ENCODE assay signal across 10 cellular contexts in genomic region chr1:150550222-150551048, GRCh38. TPM values are rescaled to one million over a fixed set of nuclear protein-coding genes. Genes with fewer than 3 reads are reported as not detected.
DNase-seq lines count a peak whose midpoint lies in the region; ATAC-seq and TF ChIP-seq lines count a peak whose summit lies in the region.
"Had no signal": no experiment of that assay in that cellular context is flagged by ENCODE, and none has a peak within 500 bp of the region (broad histone marks: within the 10 kb centered on the region; RNA-seq: fewer than 3 reads in every experiment).

No MANE protein-coding gene starts in this region.

- H3K18ac ChIP-seq in mesenchymal stem cell (ENCODE audit: low read depth in 1 of 2, low read length in 2 of 2) = peak overlapping the region in 1 of 2 experiments; percentile 48

- no peak overlapping the region for H2BK120ac ChIP-seq in mesenchymal stem cell (ENCODE audit: low read depth, low read length)

- H2BK12ac ChIP-seq in mesenchymal stem cell (ENCODE audit: low read length in 2 of 2) = peak overlapping the region; percentile 28 to 73

- H3K4me1 Mint-ChIP-seq in IgD-negative memory B cell = peaks cover 12 to 22% (median 13%) of the 10 kb centered on the region in 3 donors
- H3K4me1 Mint-ChIP-seq in chondrocyte (ENCODE audit: low read depth) = peaks cover 34% of the 10 kb centered on the region

- H3K9me3 ChIP-seq in mesenchymal stem cell (ENCODE audit: control insufficient read depth, low read length) = no peaks in the 10 kb centered on the region
- H3K9me3 ChIP-seq in thoracic aorta = no peaks in the 10 kb centered on the region

- peaks cover 2% of the 10 kb centered on the region for H3K79me1 ChIP-seq in mesenchymal stem cell (replicated peaks; ENCODE audit: low read length, poor library complexity, severe bottlenecking)

- H3K27me3 Mint-ChIP-seq in IgD-negative memory B cell = peaks cover 29% of the 10 kb centered on the region
- H3K27me3 Mint-ChIP-seq in chondrocyte (ENCODE audit: low read depth) = no peaks in the 10 kb centered on the region

- H3K9me3 Mint-ChIP-seq in IgD-negative memory B cell = peaks cover 0 to 3% (median 0%) of the 10 kb centered on the region in 3 donors
- no peaks in the 10 kb centered on the region for H3K9me3 Mint-ChIP-seq in chondrocyte (ENCODE audit: low read depth)
- H3K9me3 Mint-ChIP-seq: stimulated activated naive B cell treated with anti-CD40 and anti-IgM and Interleukin-4, amounts not matched to agents 10 μg/mL and 1 μg/mL and 100 μg/mL, for 72 hours had no signal

- H2BK15ac ChIP-seq in mesenchymal stem cell (ENCODE audit: low read depth, poor library complexity, severe bottlenecking) = no peak overlapping the region

- DNase-seq in chondrocyte (ENCODE audit: low spot score) = no peak
- peak; percentile 39 for DNase-seq in mesenchymal stem cell
- DNase-seq in thoracic aorta (ENCODE audit: low spot score) = no peak
- no peak for DNase-seq in HUDEP-2 (lab: John Stamatoyannopoulos, UW; ENCODE audit: unreplicated experiment in 76 of 76)
- no peak for DNase-seq in HK-2 (ENCODE audit: unreplicated experiment)
- DNase-seq: stimulated activated naive B cell treated with anti-CD40 and anti-IgM and Interleukin-4, amounts not matched to agents 10 μg/mL and 1 μg/mL and 100 μg/mL, for 72 hours had no signal

- peaks cover 22% of the 10 kb centered on the region for H3K4me1 ChIP-seq in mesenchymal stem cell (ENCODE audit: control insufficient read depth, insufficient read depth, low read depth, low read length)
- peaks cover 31 to 53% of the 10 kb centered on the region in 2 donors for H3K4me1 ChIP-seq in thoracic aorta (ENCODE audit: control insufficient read depth in 1 of 2, low read depth in 2 of 2)

- H2BK5ac ChIP-seq in mesenchymal stem cell (ENCODE audit: low read depth, low read length, poor library complexity, severe bottlenecking) = no peak overlapping the region

- WGBS in mesenchymal stem cell = 91% methylated on average over 12 of the region's 22 CpGs

- H3K4me3 ChIP-seq in mesenchymal stem cell (ENCODE audit: insufficient read depth in 1 of 2, low read depth in 1 of 2, low read length in 2 of 2) = peak overlapping the region in 1 of 2 experiments; percentile 87
- H3K4me3 ChIP-seq in thoracic aorta = peak overlapping the region; percentile 83

- H3K36me3 ChIP-seq in mesenchymal stem cell (ENCODE audit: control insufficient read depth in 1 of 2, insufficient read depth in 2 of 2, low read depth in 1 of 2, low read length in 2 of 2) (peaks cover 12 to 17% of the 10 kb centered on the region in 2 experiments), thoracic aorta (no peaks in the 10 kb centered on the region)

- H4K8ac ChIP-seq in mesenchymal stem cell (ENCODE audit: low read length) = no peak overlapping the region

- H3K27me3 ChIP-seq in mesenchymal stem cell (ENCODE audit: control insufficient read depth in 1 of 2, insufficient read depth in 1 of 2, low read length in 2 of 2) = no peaks in the 10 kb centered on the region
- H3K27me3 ChIP-seq in thoracic aorta (replicated peaks; ENCODE audit: insufficient read depth) = no peaks in the 10 kb centered on the region

- ATAC-seq in thoracic aorta (ENCODE audit: insufficient number of reproducible peaks, low FRiP score, low read depth) (no peak), GM21717 (IDR thresholded peaks at IDR 0.05; ENCODE audit: unreplicated experiment) (no peak)

- no peak overlapping the region for H4K91ac ChIP-seq in mesenchymal stem cell (ENCODE audit: low read length)

- H3K14ac ChIP-seq in mesenchymal stem cell (ENCODE audit: low read length in 2 of 2) = peak overlapping the region in 1 of 2 experiments; percentile 11

- no peak overlapping the region for H3K23ac ChIP-seq in mesenchymal stem cell (ENCODE audit: low read length in 2 of 2)

- no peak overlapping the region for H2AFZ ChIP-seq in mesenchymal stem cell (ENCODE audit: low read depth, low read length)

- no peak overlapping the region for H3K4me2 ChIP-seq in mesenchymal stem cell (ENCODE audit: low read length, poor library complexity, severe bottlenecking)

- no peak overlapping the region for H3K27ac ChIP-seq in mesenchymal stem cell (ENCODE audit: low read length, poor library complexity, severe bottlenecking)
- H3K27ac ChIP-seq in thoracic aorta = peak overlapping the region; percentile 79 to 88
- H3K27ac ChIP-seq: VCaP had no signal

- TF ChIP-seq CTCF in chondrocyte (IDR thresholded peaks at IDR 0.05) = no peak
- TF ChIP-seq CTCF in thoracic aorta (IDR thresholded peaks at IDR 0.05) = no peak

- H2AK5ac ChIP-seq in mesenchymal stem cell (ENCODE audit: low read length, severe bottlenecking) = no peak overlapping the region

- H3K27ac Mint-ChIP-seq in IgD-negative memory B cell (no peak overlapping the region), chondrocyte (ENCODE audit: unreplicated experiment) (peak overlapping the region; percentile 1)

- H3K4ac ChIP-seq in mesenchymal stem cell (ENCODE audit: low read depth in 1 of 2, low read length in 2 of 2) = peak overlapping the region in 1 of 2 experiments; percentile 67

- H3K4me3 Mint-ChIP-seq in IgD-negative memory B cell (peak overlapping the region; percentile 38 to 67 (median 52)), chondrocyte (ENCODE audit: unreplicated experiment) (no peak overlapping the region)

- peak overlapping the region; percentile 89 for H3K9ac ChIP-seq in mesenchymal stem cell (ENCODE audit: low read length)

- peaks cover 2% of the 10 kb centered on the region for H3K36me3 Mint-ChIP-seq in IgD-negative memory B cell
- no peaks in the 10 kb centered on the region for H3K36me3 Mint-ChIP-seq in chondrocyte (ENCODE audit: low read depth)

RNA-seq across cellular contexts. Expression of gene ADAMTSL4, which starts 1.2 kb away (rescaled TPM):
- 0.30 TPM for polyA plus RNA-seq in IgD-negative memory B cell
- total RNA-seq in chondrocyte = 3.6 to 5.7 TPM (median 5.1 TPM) in 3 replicates
- polyA plus RNA-seq in mesenchymal stem cell (2013, experiment 1 of 2) = 15.0 TPM
- polyA plus RNA-seq in mesenchymal stem cell (2013, experiment 2 of 2) = 14.4 TPM
- total RNA-seq in thoracic aorta = 10 to 100 TPM; 28.4 to 45.1 TPM

RNA-seq across cellular contexts. Expression of gene MCL1, which starts 29.0 kb away (rescaled TPM):
- polyA plus RNA-seq in IgD-negative memory B cell = 99.6 TPM
- 211 to 264 TPM (median 255 TPM) in 3 replicates for total RNA-seq in chondrocyte
- 229 TPM for polyA plus RNA-seq in mesenchymal stem cell (2013, experiment 1 of 2)
- 224 TPM for polyA plus RNA-seq in mesenchymal stem cell (2013, experiment 2 of 2)
- total RNA-seq in thoracic aorta = 100 to 1,000 TPM; 588 to 607 TPM

RNA-seq across cellular contexts. Expression of gene FALEC, which starts 34.9 kb away (rescaled TPM):
- 1.0 TPM for polyA plus RNA-seq in IgD-negative memory B cell
- total RNA-seq in chondrocyte (1.2 TPM in 1 of 3 replicates, not detected in the others), thoracic aorta (not detected)
- not detected for polyA plus RNA-seq in mesenchymal stem cell (2013, experiment 1 of 2)
- polyA plus RNA-seq in mesenchymal stem cell (2013, experiment 2 of 2) = not detected
- total RNA-seq: dermis microvascular lymphatic vessel endothelial cell had no signal

RNA-seq across cellular contexts. Expression of gene ECM1, which starts 42.5 kb away (rescaled TPM):
- polyA plus RNA-seq in IgD-negative memory B cell = 0.11 TPM
- total RNA-seq in chondrocyte (3.6 to 9.1 TPM (median 8.2 TPM) in 3 replicates), thoracic aorta (10 to 100 TPM; 22.8 to 54.0 TPM)
- polyA plus RNA-seq in mesenchymal stem cell (2013, experiment 1 of 2) = 165 TPM
- polyA plus RNA-seq in mesenchymal stem cell (2013, experiment 2 of 2) = 158 TPM
